ENCODE assay signal across 9 cellular contexts in genomic region chr6:43633002-43633401, GRCh38. TPM values are rescaled to one million over a fixed set of nuclear protein-coding genes. Genes with fewer than 3 reads are reported as not detected.
"Had no signal": no experiment of that assay in that cellular context is flagged by ENCODE, and none has a peak within 500 bp of the region (broad histone marks: within the 10 kb centered on the region; RNA-seq: fewer than 3 reads in every experiment).

No MANE protein-coding gene starts in this region.

RNA-seq across cellular contexts. Expression of gene RSPH9, which starts 11.8 kb away (rescaled TPM):
- total RNA-seq: activated CD4-positive, alpha-beta memory T cell treated with anti-CD3 and anti-CD28 coated beads, Interleukin-2, amount 10 ng/mL, durations not matched to agents 7 days and 5 days; activated CD4-positive, alpha-beta T cell treated with anti-CD3 and anti-CD28 coated beads for 36 hours; activated CD4-positive, alpha-beta T cell treated with anti-CD3 and anti-CD28 coated beads, Interleukin-2, amount 10 ng/mL, durations not matched to agents 7 days and 5 days; activated CD8-positive, alpha-beta memory T cell treated with anti-CD3 and anti-CD28 coated beads, Interleukin-2, amount 10 ng/mL, durations not matched to agents 7 days and 5 days; activated CD8-positive, alpha-beta T cell treated with anti-CD3 and anti-CD28 coated beads, Interleukin-2, amount 10 ng/mL, durations not matched to agents 7 days and 5 days; activated naive CD8-positive, alpha-beta T cell treated with anti-CD3 and anti-CD28 coated beads, Interleukin-2, amount 10 ng/mL, durations not matched to agents 7 days and 5 days; activated T-helper 2 cell treated with anti-CD3 and anti-CD28 coated beads, Interferon-gamma antibody, Interleukin-2, Interleukin-4, amounts not matched to agents 10 μg/mL and 5 μg/mL and 100 μg/mL, durations not matched to agents 14 hours and 24 hours and 36 hours; ascending aorta; T-helper 2 cell treated with Interferon-gamma antibody and Interleukin-4, amounts not matched to agents 100 ng/mL and 5 ng/mL, for 36 hours had no signal
